In the genomic region with DNA sequence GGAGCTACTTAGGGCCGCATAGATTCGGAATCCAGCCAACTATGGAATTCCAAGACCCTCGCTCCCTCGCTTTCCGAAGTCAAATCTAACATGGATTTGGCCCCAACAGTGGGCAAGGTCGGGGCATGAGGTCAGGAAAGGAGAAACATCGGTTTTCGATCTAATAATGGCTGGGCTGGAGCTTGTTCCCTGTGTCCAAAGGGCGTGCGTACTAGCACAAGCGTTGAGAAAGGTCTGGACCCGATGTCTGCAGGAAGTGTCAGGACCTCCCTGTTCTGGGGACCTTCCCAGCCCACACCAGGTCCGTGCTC, we compare ENCODE assay signal across 22 cellular contexts. TPM values are rescaled to one million over a fixed set of nuclear protein-coding genes. Genes with fewer than 3 reads are reported as not detected.
DNase-seq lines count a peak whose midpoint lies in the region; ATAC-seq and TF ChIP-seq lines count a peak whose summit lies in the region.
"Had no signal": no experiment of that assay in that cellular context is flagged by ENCODE, and none has a peak within 500 bp of the region (broad histone marks: within the 10 kb centered on the region; RNA-seq: fewer than 3 reads in every experiment).

No MANE protein-coding gene starts in this region.

- H3K4me1 ChIP-seq in iPS-20b (ENCODE audit: insufficient read depth, low read length) (peaks cover 7% of the 10 kb centered on the region; the same call in 1 of the 2 replicates), testis (no peaks in the 10 kb centered on the region)

- H3K27me3 ChIP-seq in H7 (ENCODE audit: control insufficient read depth, insufficient read depth, low read length) (peaks cover 69% of the 10 kb centered on the region), iPS-20b (ENCODE audit: insufficient read depth, low read length) (peaks cover 93% of the 10 kb centered on the region), testis (peaks cover 11% of the 10 kb centered on the region)

- H3K27me3 Mint-ChIP-seq in brain (peaks cover 74% of the 10 kb centered on the region), progenitor cell of endocrine pancreas (peaks cover 93% of the 10 kb centered on the region)

- DNase-seq in H7 = no peak
- DNase-seq in progenitor cell of endocrine pancreas (ENCODE audit: low spot score, unreplicated experiment) = no peak
- no peak for DNase-seq in NCI-H128 (lab: John Stamatoyannopoulos, UW; ENCODE audit: unreplicated experiment)
- DNase-seq in testis = no peak
- no peak for DNase-seq in DMS153 treated with DMSO at 0.1 percent for 48 hours (lab: John Stamatoyannopoulos, UW; ENCODE audit: unreplicated experiment)
- DNase-seq in omental fat pad (ENCODE audit: low spot score) = no peak
- DNase-seq: body of pancreas, foreskin melanocyte, NCI-H187 treated with DMSO at 0.1 percent for 48 hours, NCI-H226, SK-N-SH had no signal

- TF ChIP-seq CTCF in brain (conservative IDR thresholded peaks at IDR 0.05) (no peak), progenitor cell of endocrine pancreas (IDR thresholded peaks at IDR 0.05; ENCODE audit: unreplicated experiment) (no peak), testis (IDR thresholded peaks at IDR 0.05) (no peak), omental fat pad (IDR thresholded peaks at IDR 0.05) (no peak)

- intact Hi-C loops in testis (cut with DNase I; ENCODE audit: low total_unique reads) = no loop called here

- H3K4me1 Mint-ChIP-seq in brain = peaks cover 52% of the 10 kb centered on the region
- peaks cover 8% of the 10 kb centered on the region for H3K4me1 Mint-ChIP-seq in progenitor cell of endocrine pancreas (ENCODE audit: low read depth)
- H3K4me1 Mint-ChIP-seq: CD14-positive monocyte had no signal

- H3K9ac ChIP-seq in iPS-20b (ENCODE audit: low read depth, low read length) = peak overlapping the region; percentile 7; the same call in 1 of the 2 replicates
- H3K9ac ChIP-seq: SK-N-SH had no signal

- H3K4me3 ChIP-seq in H7 (ENCODE audit: insufficient read depth, low read depth, low read length) (peak overlapping the region; percentile 47), iPS-20b (ENCODE audit: low read length) (peak overlapping the region; percentile 71), testis (peak overlapping the region in 1 of 2 donors; percentile 25)
- H3K4me3 ChIP-seq: body of pancreas, K562 had no signal

- no peak for ATAC-seq in omental fat pad (ENCODE audit: low FRiP score)
- ATAC-seq: body of pancreas, HCT116 had no signal

- peaks cover 0 to 9% (median 0%) of the 10 kb centered on the region in 5 experiments for H3K9me3 Mint-ChIP-seq in brain
- no peaks in the 10 kb centered on the region for H3K9me3 Mint-ChIP-seq in progenitor cell of endocrine pancreas (ENCODE audit: low read depth)

- H3K27ac Mint-ChIP-seq in brain (peak overlapping the region in 1 of 5 experiments; percentile 50), progenitor cell of endocrine pancreas (no peak overlapping the region)
- H3K27ac Mint-ChIP-seq: activated naive CD8-positive, alpha-beta T cell; CD14-positive monocyte had no signal

- TF ChIP-seq POLR2A in testis (IDR thresholded peaks at IDR 0.05) = no peak

- H3K4me3 Mint-ChIP-seq in brain (peak overlapping the region; percentile 69 to 82 (median 79)), progenitor cell of endocrine pancreas (ENCODE audit: low read depth) (peak overlapping the region; percentile 63)
- H3K4me3 Mint-ChIP-seq: activated naive CD8-positive, alpha-beta T cell had no signal

- 21 to 48% methylated on average over 5 to 13 of the region's 13 CpGs for WGBS in testis, 2 donors

- H3K9me3 ChIP-seq in iPS-20b (ENCODE audit: insufficient read depth, low read depth, low read length) (no peaks in the 10 kb centered on the region), testis (no peaks in the 10 kb centered on the region)
- H3K9me3 ChIP-seq: body of pancreas, SK-N-SH had no signal

- H3K36me3 ChIP-seq in H7 (replicated peaks; ENCODE audit: control insufficient read depth, insufficient read depth, low read length) (no peaks in the 10 kb centered on the region), iPS-20b (ENCODE audit: insufficient read depth, low read depth, low read length) (no peaks in the 10 kb centered on the region), testis (ENCODE audit: low read depth, missing control alignments) (no peaks in the 10 kb centered on the region)

- H3K27ac ChIP-seq in iPS-20b (ENCODE audit: low read length) (no peak overlapping the region), testis (no peak overlapping the region)
- H3K27ac ChIP-seq: body of pancreas, epithelial cell of prostate had no signal

- H3K36me3 Mint-ChIP-seq in brain = no peaks in the 10 kb centered on the region
- H3K36me3 Mint-ChIP-seq in progenitor cell of endocrine pancreas (ENCODE audit: insufficient read depth) = no peaks in the 10 kb centered on the region
- H3K36me3 Mint-ChIP-seq: activated naive CD8-positive, alpha-beta T cell had no signal

RNA-seq across cellular contexts. Expression of a gene that starts 5.0 kb away (rescaled TPM):
- 2.1 and 5.0 TPM in 2 replicates for total RNA-seq in H7 (2014; rRNA removed; shearing (Covaris generic))
- 0.15 TPM for polyA plus RNA-seq in brain (ENCODE audit: insufficient read depth, low read depth, low replicate concordance)
- total RNA-seq in progenitor cell of endocrine pancreas = not detected in 2 replicates
- total RNA-seq in testis = 1 to 10 TPM; 3.1 to 5.6 TPM
- 9.8 TPM for polyA plus RNA-seq in testis (ENCODE audit: insufficient read depth, low read depth, low replicate concordance)
- total RNA-seq in omental fat pad = under 1 TPM in 1 of 4 donors, not detected in 3; 0.19 TPM
- total RNA-seq: activated CD8-positive, alpha-beta memory T cell treated with anti-CD3 and anti-CD28 coated beads for 36 hours; body of pancreas; K562; lower leg skin; RPMI7951 had no signal
- polyA plus RNA-seq: AG04450, CD14-positive monocyte, K562, SK-N-SH had no signal
